1 cellular context compared by ENCODE assay signal in genomic region chr7:2503056-2503941, GRCh38.
TF ChIP-seq lines count a peak whose summit lies in the region.

No MANE protein-coding gene starts in this region.

TF ChIP-seq in H1, 55 proteins besides CTCF, POLR2A, EP300 and RAD21:
- TF ChIP-seq NRF1 (IDR thresholded peaks at IDR 0.05; ENCODE audit: low read depth, low read length) (no peak), BRCA1 (IDR thresholded peaks at IDR 0.05; ENCODE audit: low read depth, low read length) (no peak), TEAD4 (IDR thresholded peaks at IDR 0.05; ENCODE audit: low read depth, low read length) (no peak)
- TF ChIP-seq, protein P1, sequence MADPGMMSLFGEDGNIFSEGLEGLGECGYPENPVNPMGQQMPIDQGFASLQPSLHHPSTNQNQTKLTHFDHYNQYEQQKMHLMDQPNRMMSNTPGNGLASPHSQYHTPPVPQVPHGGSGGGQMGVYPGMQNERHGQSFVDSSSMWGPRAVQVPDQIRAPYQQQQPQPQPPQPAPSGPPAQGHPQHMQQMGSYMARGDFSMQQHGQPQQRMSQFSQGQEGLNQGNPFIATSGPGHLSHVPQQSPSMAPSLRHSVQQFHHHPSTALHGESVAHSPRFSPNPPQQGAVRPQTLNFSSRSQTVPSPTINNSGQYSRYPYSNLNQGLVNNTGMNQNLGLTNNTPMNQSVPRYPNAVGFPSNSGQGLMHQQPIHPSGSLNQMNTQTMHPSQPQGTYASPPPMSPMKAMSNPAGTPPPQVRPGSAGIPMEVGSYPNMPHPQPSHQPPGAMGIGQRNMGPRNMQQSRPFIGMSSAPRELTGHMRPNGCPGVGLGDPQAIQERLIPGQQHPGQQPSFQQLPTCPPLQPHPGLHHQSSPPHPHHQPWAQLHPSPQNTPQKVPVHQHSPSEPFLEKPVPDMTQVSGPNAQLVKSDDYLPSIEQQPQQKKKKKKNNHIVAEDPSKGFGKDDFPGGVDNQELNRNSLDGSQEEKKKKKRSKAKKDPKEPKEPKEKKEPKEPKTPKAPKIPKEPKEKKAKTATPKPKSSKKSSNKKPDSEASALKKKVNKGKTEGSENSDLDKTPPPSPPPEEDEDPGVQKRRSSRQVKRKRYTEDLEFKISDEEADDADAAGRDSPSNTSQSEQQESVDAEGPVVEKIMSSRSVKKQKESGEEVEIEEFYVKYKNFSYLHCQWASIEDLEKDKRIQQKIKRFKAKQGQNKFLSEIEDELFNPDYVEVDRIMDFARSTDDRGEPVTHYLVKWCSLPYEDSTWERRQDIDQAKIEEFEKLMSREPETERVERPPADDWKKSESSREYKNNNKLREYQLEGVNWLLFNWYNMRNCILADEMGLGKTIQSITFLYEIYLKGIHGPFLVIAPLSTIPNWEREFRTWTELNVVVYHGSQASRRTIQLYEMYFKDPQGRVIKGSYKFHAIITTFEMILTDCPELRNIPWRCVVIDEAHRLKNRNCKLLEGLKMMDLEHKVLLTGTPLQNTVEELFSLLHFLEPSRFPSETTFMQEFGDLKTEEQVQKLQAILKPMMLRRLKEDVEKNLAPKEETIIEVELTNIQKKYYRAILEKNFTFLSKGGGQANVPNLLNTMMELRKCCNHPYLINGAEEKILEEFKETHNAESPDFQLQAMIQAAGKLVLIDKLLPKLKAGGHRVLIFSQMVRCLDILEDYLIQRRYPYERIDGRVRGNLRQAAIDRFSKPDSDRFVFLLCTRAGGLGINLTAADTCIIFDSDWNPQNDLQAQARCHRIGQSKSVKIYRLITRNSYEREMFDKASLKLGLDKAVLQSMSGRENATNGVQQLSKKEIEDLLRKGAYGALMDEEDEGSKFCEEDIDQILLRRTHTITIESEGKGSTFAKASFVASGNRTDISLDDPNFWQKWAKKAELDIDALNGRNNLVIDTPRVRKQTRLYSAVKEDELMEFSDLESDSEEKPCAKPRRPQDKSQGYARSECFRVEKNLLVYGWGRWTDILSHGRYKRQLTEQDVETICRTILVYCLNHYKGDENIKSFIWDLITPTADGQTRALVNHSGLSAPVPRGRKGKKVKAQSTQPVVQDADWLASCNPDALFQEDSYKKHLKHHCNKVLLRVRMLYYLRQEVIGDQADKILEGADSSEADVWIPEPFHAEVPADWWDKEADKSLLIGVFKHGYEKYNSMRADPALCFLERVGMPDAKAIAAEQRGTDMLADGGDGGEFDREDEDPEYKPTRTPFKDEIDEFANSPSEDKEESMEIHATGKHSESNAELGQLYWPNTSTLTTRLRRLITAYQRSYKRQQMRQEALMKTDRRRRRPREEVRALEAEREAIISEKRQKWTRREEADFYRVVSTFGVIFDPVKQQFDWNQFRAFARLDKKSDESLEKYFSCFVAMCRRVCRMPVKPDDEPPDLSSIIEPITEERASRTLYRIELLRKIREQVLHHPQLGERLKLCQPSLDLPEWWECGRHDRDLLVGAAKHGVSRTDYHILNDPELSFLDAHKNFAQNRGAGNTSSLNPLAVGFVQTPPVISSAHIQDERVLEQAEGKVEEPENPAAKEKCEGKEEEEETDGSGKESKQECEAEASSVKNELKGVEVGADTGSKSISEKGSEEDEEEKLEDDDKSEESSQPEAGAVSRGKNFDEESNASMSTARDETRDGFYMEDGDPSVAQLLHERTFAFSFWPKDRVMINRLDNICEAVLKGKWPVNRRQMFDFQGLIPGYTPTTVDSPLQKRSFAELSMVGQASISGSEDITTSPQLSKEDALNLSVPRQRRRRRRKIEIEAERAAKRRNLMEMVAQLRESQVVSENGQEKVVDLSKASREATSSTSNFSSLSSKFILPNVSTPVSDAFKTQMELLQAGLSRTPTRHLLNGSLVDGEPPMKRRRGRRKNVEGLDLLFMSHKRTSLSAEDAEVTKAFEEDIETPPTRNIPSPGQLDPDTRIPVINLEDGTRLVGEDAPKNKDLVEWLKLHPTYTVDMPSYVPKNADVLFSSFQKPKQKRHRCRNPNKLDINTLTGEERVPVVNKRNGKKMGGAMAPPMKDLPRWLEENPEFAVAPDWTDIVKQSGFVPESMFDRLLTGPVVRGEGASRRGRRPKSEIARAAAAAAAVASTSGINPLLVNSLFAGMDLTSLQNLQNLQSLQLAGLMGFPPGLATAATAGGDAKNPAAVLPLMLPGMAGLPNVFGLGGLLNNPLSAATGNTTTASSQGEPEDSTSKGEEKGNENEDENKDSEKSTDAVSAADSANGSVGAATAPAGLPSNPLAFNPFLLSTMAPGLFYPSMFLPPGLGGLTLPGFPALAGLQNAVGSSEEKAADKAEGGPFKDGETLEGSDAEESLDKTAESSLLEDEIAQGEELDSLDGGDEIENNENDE (IDR thresholded peaks at IDR 0.05; ENCODE audit: insufficient replicate concordance, low read length) = no peak
